ENCODE assay signal across 8 cellular contexts in genomic region chr9:79572032-79572890, GRCh38. TPM values are rescaled to one million over a fixed set of nuclear protein-coding genes. Genes with fewer than 3 reads are reported as not detected.
DNase-seq lines count a peak whose midpoint lies in the region; ATAC-seq and TF ChIP-seq lines count a peak whose summit lies in the region.

No MANE protein-coding gene starts in this region.

- H3K79me2 ChIP-seq in PC-3 (ENCODE audit: low read length) (peaks cover 16% of the 10 kb centered on the region), hepatocyte (peaks cover 39% of the 10 kb centered on the region)

- TF ChIP-seq POLR2A in GM19193 (IDR thresholded peaks at IDR 0.05; ENCODE audit: extremely low read depth, insufficient read depth, insufficient read length) = peak; percentile 39

- peak overlapping the region; percentile 70 for H3K4me3 ChIP-seq in PC-3 (ENCODE audit: low read length)
- peak overlapping the region; percentile 60 for H3K4me3 ChIP-seq in hepatocyte
- peak overlapping the region; percentile 96 for H3K4me3 ChIP-seq in psoas muscle

- H3K4me2 ChIP-seq in PC-3 (ENCODE audit: low read length) (peak overlapping the region; percentile 78), hepatocyte (peak overlapping the region; percentile 78)

- peak overlapping the region; percentile 52 for H2AFZ ChIP-seq in PC-3 (ENCODE audit: low read length)
- peak overlapping the region; percentile 72 for H2AFZ ChIP-seq in hepatocyte

- no peaks in the 10 kb centered on the region for H4K20me1 ChIP-seq in PC-3 (ENCODE audit: low read length)
- peaks cover 4% of the 10 kb centered on the region for H4K20me1 ChIP-seq in hepatocyte (ENCODE audit: insufficient read depth, poor library complexity, severe bottlenecking)

- CTCF ChIA-PET in PC-3 (lab: Charles Lee) = no interaction called here

- H3K36me3 ChIP-seq in PC-3 (ENCODE audit: low read depth, low read length) = no peaks in the 10 kb centered on the region
- no peaks in the 10 kb centered on the region for H3K36me3 ChIP-seq in hepatocyte (replicated peaks; ENCODE audit: insufficient read depth, low read depth)
- peaks cover 0 to 6% of the 10 kb centered on the region in 2 donors for H3K36me3 ChIP-seq in psoas muscle (ENCODE audit: insufficient read depth in 1 of 2, low read depth in 1 of 2)

- H3F3A ChIP-seq in PC-3 (ENCODE audit: low read length, unreplicated experiment) = no peaks in the 10 kb centered on the region

- no peaks in the 10 kb centered on the region for H3K9me3 ChIP-seq in PC-3 (ENCODE audit: low read length)
- no peaks in the 10 kb centered on the region for H3K9me3 ChIP-seq in hepatocyte (ENCODE audit: low read depth)
- no peaks in the 10 kb centered on the region for H3K9me3 ChIP-seq in psoas muscle

- H3K4me1 ChIP-seq in PC-3 (ENCODE audit: insufficient read depth, low read length) (peaks cover 12% of the 10 kb centered on the region; the same call in 1 of the 2 replicates), hepatocyte (ENCODE audit: insufficient read depth) (peaks cover 6% of the 10 kb centered on the region), psoas muscle (peaks cover 32% of the 10 kb centered on the region)

- ATAC-seq in PC-3 = peak; percentile 3; the same call in 1 of the 2 replicates
- peak; percentile 35 to 50 (median 42) for ATAC-seq in psoas muscle
- ATAC-seq in HG02885 (IDR thresholded peaks at IDR 0.05; ENCODE audit: poor library complexity, unreplicated experiment) = no peak
- no peak for ATAC-seq in HG03280 (IDR thresholded peaks at IDR 0.05; ENCODE audit: unreplicated experiment)

- TF ChIP-seq CTCF in PC-3 (conservative IDR thresholded peaks at IDR 0.05; ENCODE audit: low read depth, low read length) = no peak
- TF ChIP-seq CTCF in hepatocyte (IDR thresholded peaks at IDR 0.05; ENCODE audit: poor library complexity) = no peak
- TF ChIP-seq CTCF in psoas muscle (IDR thresholded peaks at IDR 0.05) = no peak

- H3K9me2 ChIP-seq in PC-3 (replicated peaks; ENCODE audit: low read length) = no peaks in the 10 kb centered on the region
- H3K9me2 ChIP-seq in hepatocyte (replicated peaks; ENCODE audit: insufficient read depth) = no peaks in the 10 kb centered on the region

- WGBS in hepatocyte (ENCODE audit: low lambda C conversion rate, missing lambda C conversion rate) = 2% methylated on average over 87 of the region's 89 CpGs
- WGBS in psoas muscle, 3 donors = 0% methylated on average over 69 to 89 of the region's 89 CpGs

- H3K9ac ChIP-seq in PC-3 (ENCODE audit: low read length) = peak overlapping the region; percentile 58

- TSS peak; percentile 96 for BruUV-seq in PC-3 (replicated peaks; lab: Mats Ljungman, UMichigan)

- DNase-seq in Ammon's horn (ENCODE audit: low spot score) (peak; percentile 35), PC-3 (peak; percentile 39), hepatocyte (ENCODE audit: low spot score) (peak; percentile 82), psoas muscle (peak; percentile 61 to 80)

- H3K27me3 ChIP-seq in PC-3 (ENCODE audit: low read length) (no peaks in the 10 kb centered on the region), hepatocyte (no peaks in the 10 kb centered on the region), psoas muscle (ENCODE audit: insufficient read depth in 3 of 3, low read length in 2 of 3) (no peaks in the 10 kb centered on the region)

- H3K27ac ChIP-seq in PC-3 (ENCODE audit: low read length) (peak overlapping the region; percentile 22), angular gyrus (ENCODE audit: low read depth, low read length) (peak overlapping the region; percentile 84), hepatocyte (peak overlapping the region; percentile 81), psoas muscle (peak overlapping the region; percentile 97)

- intact Hi-C loops in PC-3 (cut with micrococcal nuclease) (loop anchor here (5.0 to 10.0 kb wide), 5 partner anchors 50 to 605 kb away; no protein-coding TSS in a partner anchor), psoas muscle (cut with DNase I) (loop anchor here (5.0 to 10.0 kb wide), 5 partner anchors 93 to 403 kb away; no protein-coding TSS in a partner anchor)

- POLR2A ChIA-PET in PC-3 (lab: Charles Lee; ENCODE audit: unreplicated experiment) = interaction anchor here (0.5 to 0.7 kb wide), 3 partner anchors 83 to 551 kb away, joined by 4 read pairs; no protein-coding TSS in a partner anchor

RNA-seq across cellular contexts. Expression of gene TLE4, which starts 0.5 kb away (rescaled TPM):
- total RNA-seq in PC-3 (2014; rRNA removed) (8.3 and 17.9 TPM in 2 replicates), hepatocyte (35.4 and 38.4 TPM in 2 replicates), psoas muscle (10 to 100 TPM; 17.6 to 51.9 (median 21.9) TPM)
- polyA plus RNA-seq in hepatocyte (29.6 and 38.3 TPM in 2 replicates), psoas muscle (10 to 100 TPM in 2 of 3 donors, 1 to 10 TPM in 1; 5.1 to 22.3 (median 14.3) TPM)

Comparison
In these comparisons a context has a peak if more than half of its experiments do, and no peak if none do; other contexts are left out.
1. ATAC-seq: peak in PC-3 (single experiment) and psoas muscle (4 of 4); none in HG02885 (single experiment) and HG03280 (single experiment).
2. H3K27ac ChIP-seq: peak in every context shown above with its lines; median percentile 97 in psoas muscle; 84 in angular gyrus; 81 in hepatocyte; 22 in PC-3.
3. Peak in every context shown above with its lines, with median percentiles within 50 percentile points of each other: DNase-seq and H3K4me3 ChIP-seq.